In the genomic region with DNA sequence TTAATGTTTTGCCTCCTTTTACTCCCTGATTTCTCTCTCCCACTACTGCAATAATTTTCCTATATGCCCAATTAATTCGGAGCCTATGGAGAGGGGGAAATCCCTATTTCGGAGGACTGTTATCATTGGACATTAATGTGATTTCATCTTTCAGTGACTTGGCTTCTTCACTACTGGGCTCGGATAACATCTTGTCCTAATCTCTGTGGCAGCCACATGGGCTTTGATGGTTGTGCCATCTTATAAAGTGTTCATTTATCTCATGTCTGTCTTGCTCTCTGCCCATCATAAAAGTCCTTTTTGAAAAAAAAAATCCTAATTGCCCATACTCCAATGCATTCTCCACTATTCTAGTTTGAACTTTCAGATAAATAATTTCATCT, we compare ENCODE assay signal across 28 cellular contexts.
"Had no signal": no experiment of that assay in that cellular context is flagged by ENCODE, and none has a peak within 500 bp of the region (broad histone marks: within the 10 kb centered on the region; RNA-seq: fewer than 3 reads in every experiment).

No MANE protein-coding gene starts in this region.

- H3K9me3 Mint-ChIP-seq: activated CD4-positive, alpha-beta memory T cell treated with anti-CD3 and anti-CD28 coated beads, Interleukin-2, amount 10 ng/mL, durations not matched to agents 7 days and 5 days; activated CD4-positive, alpha-beta T cell treated with anti-CD3 and anti-CD28 coated beads, Interleukin-2, amount 10 ng/mL, durations not matched to agents 7 days and 5 days; activated naive CD4-positive, alpha-beta T cell treated with anti-CD3 and anti-CD28 coated beads, Interleukin-2, amount 10 ng/mL, durations not matched to agents 7 days and 5 days; activated naive CD4-positive, alpha-beta T cell treated with anti-CD3 and anti-CD28 coated beads, Interleukin-2, amount 50 U/mL, for 72 hours; activated naive CD8-positive, alpha-beta T cell treated with anti-CD3 and anti-CD28 coated beads, Interleukin-2, amount 10 ng/mL, durations not matched to agents 7 days and 5 days; activated T-cell treated with anti-CD3 and anti-CD28 coated beads, Interleukin-2, amount 50 U/mL, for 24 hours; activated T-cell treated with anti-CD3 and anti-CD28 coated beads, Interleukin-2, amount 50 U/mL, for 72 hours; brain; central memory CD8-positive, alpha-beta T cell; dendritic cell treated with granulocyte-macrophage colony-stimulating factor and Interleukin-4, amounts not matched to agents 40 ng/mL and 50 ng/mL, for 4 days; endodermal cell had no signal

- DNase-seq: activated CD4-positive, alpha-beta memory T cell treated with anti-CD3 and anti-CD28 coated beads, Interleukin-2, amount 10 ng/mL, durations not matched to agents 7 days and 5 days; activated CD4-positive, alpha-beta T cell treated with anti-CD3 and anti-CD28 coated beads for 1 hour; activated CD4-positive, alpha-beta T cell treated with anti-CD3 and anti-CD28 coated beads for 4 hours; activated CD4-positive, alpha-beta T cell treated with anti-CD3 and anti-CD28 coated beads, Interleukin-2, amount 10 ng/mL, durations not matched to agents 7 days and 5 days; activated CD4-positive, alpha-beta T cell treated with anti-CD3 and anti-CD28 coated beads, Interleukin-2, amount 50 U/mL, for 4 hours; activated CD8-positive, alpha-beta memory T cell treated with anti-CD3 and anti-CD28 coated beads, Interleukin-2, amount 50 U/mL, for 48 hours; activated gamma-delta T cell; activated naive CD4-positive, alpha-beta T cell; activated naive CD4-positive, alpha-beta T cell treated with anti-CD3 and anti-CD28 coated beads, Interleukin-2, amount 10 ng/mL, durations not matched to agents 7 days and 5 days; activated naive CD8-positive, alpha-beta T cell treated with anti-CD3 and anti-CD28 coated beads, Interleukin-2, amount 10 ng/mL, durations not matched to agents 7 days and 5 days; activated T-cell treated with anti-CD3 and anti-CD28 coated beads for 4 hours; activated T-cell treated with anti-CD3 and anti-CD28 coated beads, Interleukin-2, amount 50 U/mL, for 24 hours; activated T-cell treated with anti-CD3 and anti-CD28 coated beads, Interleukin-2, amount 50 U/mL, for 72 hours; dorsolateral prefrontal cortex; effector memory CD4-positive, alpha-beta T cell; endodermal cell; foreskin fibroblast; head of caudate nucleus; T-helper 2 cell had no signal

- H3K4me3 Mint-ChIP-seq: activated CD4-positive, alpha-beta memory T cell treated with anti-CD3 and anti-CD28 coated beads, Interleukin-2, amount 10 ng/mL, durations not matched to agents 7 days and 5 days; activated CD4-positive, alpha-beta T cell treated with anti-CD3 and anti-CD28 coated beads, Interleukin-2, amount 10 ng/mL, durations not matched to agents 7 days and 5 days; activated naive CD4-positive, alpha-beta T cell treated with anti-CD3 and anti-CD28 coated beads, Interleukin-2, amount 10 ng/mL, durations not matched to agents 7 days and 5 days; activated T-cell treated with anti-CD3 and anti-CD28 coated beads, Interleukin-2, amount 50 U/mL, for 24 hours; brain; central memory CD8-positive, alpha-beta T cell; dendritic cell treated with granulocyte-macrophage colony-stimulating factor and Interleukin-4, amounts not matched to agents 40 ng/mL and 50 ng/mL, for 4 days; endodermal cell had no signal

- H3K4me1 Mint-ChIP-seq: brain had no signal

- H3K4me1 ChIP-seq: ascending aorta, breast epithelium had no signal

- H3K9me3 ChIP-seq: ascending aorta, breast epithelium had no signal

- H3K36me3 ChIP-seq: ascending aorta, breast epithelium, cardiac muscle cell had no signal

- ATAC-seq: activated naive CD4-positive, alpha-beta T cell treated with anti-CD3 and anti-CD28 coated beads, Interleukin-2, amount 50 U/mL, for 72 hours; activated T-cell treated with anti-CD3 and anti-CD28 coated beads, Interleukin-2, amount 50 U/mL, for 72 hours; esophagus mucosa had no signal

- H3K36me3 Mint-ChIP-seq: activated naive CD4-positive, alpha-beta T cell treated with anti-CD3 and anti-CD28 coated beads, Interleukin-2, amount 10 ng/mL, durations not matched to agents 7 days and 5 days; activated naive CD4-positive, alpha-beta T cell treated with anti-CD3 and anti-CD28 coated beads, Interleukin-2, amount 50 U/mL, for 72 hours; activated naive CD8-positive, alpha-beta T cell treated with anti-CD3 and anti-CD28 coated beads, Interleukin-2, amount 10 ng/mL, durations not matched to agents 7 days and 5 days; brain had no signal

- H3K4me3 ChIP-seq: ascending aorta, breast epithelium, cardiac muscle cell, coronary artery, dorsolateral prefrontal cortex had no signal

- H3K27me3 ChIP-seq: ascending aorta, breast epithelium, cardiac muscle cell, dorsolateral prefrontal cortex had no signal

- H3K27ac Mint-ChIP-seq: activated CD4-positive, alpha-beta memory T cell treated with anti-CD3 and anti-CD28 coated beads, Interleukin-2, amount 10 ng/mL, durations not matched to agents 7 days and 5 days; activated CD4-positive, alpha-beta T cell treated with anti-CD3 and anti-CD28 coated beads, Interleukin-2, amount 10 ng/mL, durations not matched to agents 7 days and 5 days; activated naive CD4-positive, alpha-beta T cell treated with anti-CD3 and anti-CD28 coated beads, Interleukin-2, amount 10 ng/mL, durations not matched to agents 7 days and 5 days; activated naive CD4-positive, alpha-beta T cell treated with anti-CD3 and anti-CD28 coated beads, Interleukin-2, amount 50 U/mL, for 72 hours; activated naive CD8-positive, alpha-beta T cell treated with anti-CD3 and anti-CD28 coated beads, Interleukin-2, amount 10 ng/mL, durations not matched to agents 7 days and 5 days; activated T-cell treated with anti-CD3 and anti-CD28 coated beads, Interleukin-2, amount 50 U/mL, for 24 hours; brain; dendritic cell treated with granulocyte-macrophage colony-stimulating factor and Interleukin-4, amounts not matched to agents 40 ng/mL and 50 ng/mL, for 4 days; endodermal cell had no signal

- H3K27ac ChIP-seq: ascending aorta, breast epithelium, cardiac muscle cell, coronary artery, dorsolateral prefrontal cortex had no signal
